8 cellular contexts compared by ENCODE assay signal in genomic region chr18:75209952-75210261, GRCh38. TPM values are rescaled to one million over a fixed set of nuclear protein-coding genes. Genes with fewer than 3 reads are reported as not detected.
A peak's percentile ranks its signal among the peaks of the same experiment; 100 is the strongest.
DNase-seq lines count a peak whose midpoint lies in the region; TF ChIP-seq lines count a peak whose summit lies in the region.

No MANE protein-coding gene starts in this region.

- H3K27me3 ChIP-seq in SJSA1 (replicated peaks) = no peaks in the 10 kb centered on the region
- H3K27me3 ChIP-seq in fibroblast of lung (ENCODE audit: control insufficient read depth, insufficient read depth, low read length) = no peaks in the 10 kb centered on the region
- no peaks in the 10 kb centered on the region for H3K27me3 ChIP-seq in skeletal muscle satellite cell (ENCODE audit: control insufficient read depth, insufficient read depth, low read length)

- peak overlapping the region; percentile 83 for H2AFZ ChIP-seq in fibroblast of lung (ENCODE audit: low read length)

- no peaks in the 10 kb centered on the region for H4K20me1 ChIP-seq in fibroblast of lung (ENCODE audit: control insufficient read depth, extremely low read depth, insufficient read depth, low read length)

- peaks cover 5% of the 10 kb centered on the region; the same call in 1 of the 2 replicates for H3K36me3 ChIP-seq in SJSA1
- H3K36me3 ChIP-seq in fibroblast of lung (ENCODE audit: control insufficient read depth, insufficient read depth, low read length) = no peaks in the 10 kb centered on the region
- no peaks in the 10 kb centered on the region for H3K36me3 ChIP-seq in skeletal muscle satellite cell (ENCODE audit: insufficient read depth, low read length)

- H3K9ac ChIP-seq in fibroblast of lung (ENCODE audit: insufficient read depth, low read length) (peak overlapping the region; percentile 59), skeletal muscle satellite cell (ENCODE audit: low read depth, low read length) (peak overlapping the region; percentile 87)

- H3K4me3 ChIP-seq in SJSA1 (peak overlapping the region; percentile 95), fibroblast of lung (replicated peaks in 1 of 4; ENCODE audit: control extremely low read depth in 1 of 4, insufficient read depth in 1 of 4, low read depth in 3 of 4, low read length in 4 of 4) (peak overlapping the region; percentile 78 to 93 (median 84)), skeletal muscle satellite cell (ENCODE audit: low read length) (peak overlapping the region; percentile 89)

- H3K27ac ChIP-seq in SJSA1 (peak overlapping the region; percentile 87), fibroblast of lung (ENCODE audit: insufficient read depth, low read length) (peak overlapping the region; percentile 76)

- no peak for TF ChIP-seq CTCF in fibroblast of lung (conservative IDR thresholded peaks at IDR 0.05 in 1 of 2, IDR thresholded peaks at IDR 0.05 in 1 of 2; ENCODE audit: low read depth in 1 of 2, low read length in 2 of 2)

- peak; percentile 60 for DNase-seq in SKM-1 (lab: John Stamatoyannopoulos, UW; ENCODE audit: unreplicated experiment)
- DNase-seq in SKM-1 treated with dmso at 0.1 percent for 144 hours (lab: John Stamatoyannopoulos, UW; ENCODE audit: unreplicated experiment) = no peak
- DNase-seq in SJSA1 (ENCODE audit: low read depth in 1 of 2, low spot score in 2 of 2) = no peak
- DNase-seq in fibroblast of lung (ENCODE audit: low read depth in 2 of 2) = no peak
- no peak for DNase-seq in activated CD4-positive, CD25-positive, alpha-beta regulatory T cell (lab: John Stamatoyannopoulos, UW)
- no peak for DNase-seq in NCI-H2081 (lab: John Stamatoyannopoulos, UW)
- DNase-seq in hepatic stellate cell (ENCODE audit: low spot score) = no peak

- H3K4me2 ChIP-seq in fibroblast of lung (ENCODE audit: extremely low read depth, insufficient read depth, low read length) (peak overlapping the region; percentile 93), skeletal muscle satellite cell (ENCODE audit: low read length) (peak overlapping the region; percentile 81)

- peaks cover 60% of the 10 kb centered on the region for H3K79me2 ChIP-seq in fibroblast of lung (ENCODE audit: control insufficient read depth, insufficient read depth, low read length)

- no peaks in the 10 kb centered on the region for H3K9me3 ChIP-seq in SJSA1 (replicated peaks)
- H3K9me3 ChIP-seq in fibroblast of lung (ENCODE audit: control insufficient read depth, insufficient read depth, low read depth, low read length) = no peaks in the 10 kb centered on the region
- H3K9me3 ChIP-seq in skeletal muscle satellite cell (replicated peaks; ENCODE audit: low read length) = no peaks in the 10 kb centered on the region

- peaks cover 39% of the 10 kb centered on the region for H3K4me1 ChIP-seq in SJSA1 (replicated peaks)
- H3K4me1 ChIP-seq in fibroblast of lung (ENCODE audit: control insufficient read depth, extremely low read depth, insufficient read depth, low read length) = peaks cover 20% of the 10 kb centered on the region
- peaks cover 42% of the 10 kb centered on the region for H3K4me1 ChIP-seq in skeletal muscle satellite cell (ENCODE audit: control insufficient read depth, insufficient read depth, low read length)

RNA-seq across cellular contexts. Expression of gene TSHZ1, which starts 0.7 kb away (rescaled TPM):
- 8.1 and 12.4 TPM in 2 replicates for total RNA-seq in SJSA1 (2014; rRNA removed; shearing (Covaris generic))
- 3.9 and 4.3 TPM in 2 replicates for total RNA-seq in fibroblast of lung
- polyA plus RNA-seq in fibroblast of lung = 3.1 and 4.3 TPM in 2 replicates
- polyA plus RNA-seq in fibroblast of lung (2012) = 5.8 and 9.9 TPM in 2 replicates
- polyA minus RNA-seq in fibroblast of lung (ENCODE audit: low replicate concordance) = 8.0 and 9.0 TPM in 2 replicates
- 4.6 and 6.1 TPM in 2 replicates for total RNA-seq in skeletal muscle satellite cell (2012; rRNA removed)

RNA-seq across cellular contexts. Expression of gene PTGR3, which starts 1.0 kb away (rescaled TPM):
- 16.2 and 17.4 TPM in 2 replicates for total RNA-seq in SJSA1 (2014; rRNA removed; shearing (Covaris generic))
- total RNA-seq in fibroblast of lung = 5.6 and 6.8 TPM in 2 replicates
- 18.1 and 25.1 TPM in 2 replicates for polyA plus RNA-seq in fibroblast of lung
- polyA plus RNA-seq in fibroblast of lung (2012) = 13.4 and 15.5 TPM in 2 replicates
- 48.2 and 53.2 TPM in 2 replicates for polyA minus RNA-seq in fibroblast of lung (ENCODE audit: low replicate concordance)
- total RNA-seq in skeletal muscle satellite cell (2012; rRNA removed) = 9.9 and 12.7 TPM in 2 replicates
